20 cellular contexts compared by ENCODE assay signal in the genomic region with DNA sequence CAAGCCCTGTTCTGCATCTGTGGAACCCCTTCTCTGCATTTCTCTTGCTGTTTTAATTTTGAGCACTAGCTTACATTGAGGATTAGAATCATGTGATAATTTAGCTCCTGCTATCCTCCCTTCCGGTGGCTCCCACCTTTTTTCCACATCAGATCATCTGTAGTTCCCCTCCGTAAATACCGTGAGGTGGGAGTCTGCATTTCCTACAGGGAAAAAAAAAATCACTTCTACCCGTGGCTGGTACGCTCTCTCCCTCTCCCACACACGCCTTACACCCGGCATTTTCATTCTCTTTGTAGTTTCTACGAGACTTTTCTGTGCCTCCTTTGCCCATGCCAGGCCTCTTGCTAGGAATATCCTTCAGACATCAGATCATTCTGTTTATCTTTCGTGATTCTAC. TPM values are rescaled to one million over a fixed set of nuclear protein-coding genes. Genes with fewer than 3 reads are reported as not detected.
"Had no signal": no experiment of that assay in that cellular context is flagged by ENCODE, and none has a peak within 500 bp of the region (broad histone marks: within the 10 kb centered on the region; RNA-seq: fewer than 3 reads in every experiment).

No MANE protein-coding gene starts in this region.

- DNase-seq: activated CD4-positive, alpha-beta T cell treated with anti-CD3 and anti-CD28 coated beads for 48 hours; activated gamma-delta T cell treated with Interleukin-2 at 50 U/mL for 16 hours; amygdala; body of pancreas; islet precursor cell; left ventricle myocardium superior; psoas muscle; right lobe of liver; T-helper 9 cell; trophoblast cell; WERI-Rb-1 had no signal

- H3K27ac ChIP-seq: body of pancreas, hepatocyte, psoas muscle, right lobe of liver, suprapubic skin, WERI-Rb-1 had no signal

- H3K4me3 Mint-ChIP-seq: memory B cell; stimulated activated naive CD8-positive, alpha-beta T cell treated with anti-CD3 and anti-CD28 coated beads, Interleukin-15, Interleukin-2, amounts not matched to agents 100 ng/mL and 50 ng/mL, for 24 hours had no signal

- H3K27me3 ChIP-seq: body of pancreas, hepatocyte, right lobe of liver, suprapubic skin had no signal

- H3K27me3 Mint-ChIP-seq: memory B cell; stimulated activated naive CD8-positive, alpha-beta T cell treated with anti-CD3 and anti-CD28 coated beads, Interleukin-15, Interleukin-2, amounts not matched to agents 100 ng/mL and 50 ng/mL, for 24 hours had no signal

- ATAC-seq: body of pancreas, esophagus mucosa, left ventricle myocardium superior, psoas muscle, right lobe of liver had no signal

- H3K9me3 Mint-ChIP-seq: memory B cell; stimulated activated naive CD8-positive, alpha-beta T cell treated with anti-CD3 and anti-CD28 coated beads, Interleukin-15, Interleukin-2, amounts not matched to agents 100 ng/mL and 50 ng/mL, for 24 hours had no signal

- H3K4me1 Mint-ChIP-seq: memory B cell had no signal

- H3K4me3 ChIP-seq: body of pancreas, hepatocyte, psoas muscle, right lobe of liver, smooth muscle cell, suprapubic skin had no signal

- H3K9me3 ChIP-seq: body of pancreas, psoas muscle, right lobe of liver, suprapubic skin had no signal

- H3K4me1 ChIP-seq: body of pancreas, psoas muscle, right lobe of liver had no signal

- H3K36me3 ChIP-seq: right lobe of liver, suprapubic skin, WERI-Rb-1 had no signal

- H3K27ac Mint-ChIP-seq: memory B cell; stimulated activated naive CD8-positive, alpha-beta T cell treated with anti-CD3 and anti-CD28 coated beads, Interleukin-15, Interleukin-2, amounts not matched to agents 100 ng/mL and 50 ng/mL, for 24 hours had no signal

RNA-seq across cellular contexts. Expression of a gene that starts 41.8 kb away (rescaled TPM):
- total RNA-seq: activated CD8-positive, alpha-beta memory T cell treated with anti-CD3 and anti-CD28 coated beads for 36 hours; body of pancreas; esophagus mucosa; hepatocyte; left ventricle myocardium superior; osteocyte; psoas muscle; right lobe of liver; SK-MEL-5; smooth muscle cell; suprapubic skin had no signal
